Comparison of ENCODE assay signal across 9 cellular contexts in genomic region chr12:8026282-8026637, GRCh38. TPM values are rescaled to one million over a fixed set of nuclear protein-coding genes. Genes with fewer than 3 reads are reported as not detected.
A peak's percentile ranks its signal among the peaks of the same experiment; 100 is the strongest.
DNase-seq lines count a peak whose midpoint lies in the region; ATAC-seq and TF ChIP-seq lines count a peak whose summit lies in the region.
"Had no signal": no experiment of that assay in that cellular context is flagged by ENCODE, and none has a peak within 500 bp of the region (broad histone marks: within the 10 kb centered on the region; RNA-seq: fewer than 3 reads in every experiment).

No MANE protein-coding gene starts in this region.

- H4K20me1 ChIP-seq in SU-DHL-6 (ENCODE audit: low read depth, low read length): no peaks in the 10 kb centered on the region

- H3K9me3 Mint-ChIP-seq in activated CD4-positive, alpha-beta T cell treated with anti-CD3 and anti-CD28 coated beads, Interleukin-2, amount 10 ng/mL, durations not matched to agents 24 days and 14 days: no peaks in the 10 kb centered on the region

- H3K27ac Mint-ChIP-seq in activated CD4-positive, alpha-beta T cell treated with anti-CD3 and anti-CD28 coated beads, Interleukin-2, amount 10 ng/mL, durations not matched to agents 24 days and 14 days: peak overlapping the region; percentile 100

- no peaks in the 10 kb centered on the region for H3K27me3 Mint-ChIP-seq in activated CD4-positive, alpha-beta T cell treated with anti-CD3 and anti-CD28 coated beads, Interleukin-2, amount 10 ng/mL, durations not matched to agents 24 days and 14 days

- no peak for TF ChIP-seq CTCF in SU-DHL-6 (IDR thresholded peaks at IDR 0.05; ENCODE audit: insufficient read depth, low read length, poor library complexity, severe bottlenecking)
- TF ChIP-seq CTCF in fibroblast of the aortic adventitia (IDR thresholded peaks at IDR 0.05; ENCODE audit: insufficient read depth, low read length): no peak
- TF ChIP-seq CTCF in prostate gland (IDR thresholded peaks at IDR 0.05): no peak

- peak overlapping the region; percentile 91 for H3K4me3 Mint-ChIP-seq in activated CD4-positive, alpha-beta T cell treated with anti-CD3 and anti-CD28 coated beads, Interleukin-2, amount 10 ng/mL, durations not matched to agents 24 days and 14 days

- H3K4me3 ChIP-seq in SU-DHL-6 (ENCODE audit: insufficient read depth, low read length, poor library complexity, severe bottlenecking) (peak overlapping the region; percentile 81), fibroblast of the aortic adventitia (ENCODE audit: low read depth, low read length) (peak overlapping the region; percentile 80), prostate gland (peak overlapping the region; percentile 54 to 68)

- H3K4me1 ChIP-seq in prostate gland (replicated peaks): no peaks in the 10 kb centered on the region

- H3K4me1 Mint-ChIP-seq in activated CD4-positive, alpha-beta T cell treated with anti-CD3 and anti-CD28 coated beads, Interleukin-2, amount 10 ng/mL, durations not matched to agents 24 days and 14 days: peaks cover 18% of the 10 kb centered on the region

- H3K27ac ChIP-seq in SU-DHL-6 (ENCODE audit: low read depth, low read length) (peak overlapping the region; percentile 65), prostate gland (peak overlapping the region; percentile 99 to 100)

- H3K9me3 ChIP-seq in SU-DHL-6 (ENCODE audit: insufficient read depth, low read length): no peaks in the 10 kb centered on the region
- H3K9me3 ChIP-seq in prostate gland: no peaks in the 10 kb centered on the region

- peaks cover 12% of the 10 kb centered on the region; the same call in 1 of the 2 replicates for H3F3A ChIP-seq in SU-DHL-6 (ENCODE audit: insufficient read depth)

- no peaks in the 10 kb centered on the region for H3K27me3 ChIP-seq in SU-DHL-6 (ENCODE audit: low read length)
- no peaks in the 10 kb centered on the region for H3K27me3 ChIP-seq in prostate gland (replicated peaks; ENCODE audit: insufficient read depth)

- under 1% methylated on average over 11 of the region's 11 CpGs for WGBS in prostate gland

- intact Hi-C loops in activated CD4-positive, alpha-beta T cell treated with anti-CD3 and anti-CD28 coated beads, Interleukin-2, amount 10 ng/mL, durations not matched to agents 24 days and 14 days (cut with micrococcal nuclease): loop anchor here (1.0 to 2.0 kb wide), 6 partner anchors 55 to 217 kb away; partner anchors contain the start of gene NECAP1
- intact Hi-C loops in prostate gland (cut with DNase I): loop anchor here (2.0 kb wide), 1 partner anchor 57 kb away; the partner anchor contains the start of gene NECAP1

- no peaks in the 10 kb centered on the region for H3K9me2 ChIP-seq in SU-DHL-6 (replicated peaks; ENCODE audit: insufficient read depth, low read length)

- H3K36me3 ChIP-seq in SU-DHL-6 (ENCODE audit: low read length): no peaks in the 10 kb centered on the region
- no peaks in the 10 kb centered on the region for H3K36me3 ChIP-seq in prostate gland

- peak overlapping the region; percentile 92 for H3K4me2 ChIP-seq in SU-DHL-6 (ENCODE audit: low read depth, low read length, poor library complexity, severe bottlenecking)

- peak overlapping the region; percentile 92 for H2AFZ ChIP-seq in SU-DHL-6 (ENCODE audit: low read depth, low read length, severe bottlenecking)

- DNase-seq in activated CD4-positive, alpha-beta T cell treated with anti-CD3 and anti-CD28 coated beads, Interleukin-2, amount 10 ng/mL, durations not matched to agents 24 days and 14 days: no peak
- DNase-seq in activated CD4-positive, alpha-beta T cell treated with anti-CD3 and anti-CD28 coated beads, Interleukin-2, amount 50 U/mL, for 4 hours: no peak
- DNase-seq in fibroblast of the aortic adventitia (ENCODE audit: low read depth): no peak
- no peak for DNase-seq in prostate gland (ENCODE audit: low spot score)
- no peak for DNase-seq in DMS 273 (lab: John Stamatoyannopoulos, UW; ENCODE audit: unreplicated experiment)
- no peak for DNase-seq in T1000 (lab: John Stamatoyannopoulos, UW)

- peak overlapping the region; percentile 77 for H3K9ac ChIP-seq in SU-DHL-6 (ENCODE audit: low read length)

- no peaks in the 10 kb centered on the region for H3K79me2 ChIP-seq in SU-DHL-6 (ENCODE audit: insufficient read depth, low read length)

- TF ChIP-seq POLR2A in prostate gland (IDR thresholded peaks at IDR 0.05): no peak

- peak; percentile 17 for ATAC-seq in HG02852 (IDR thresholded peaks at IDR 0.05; ENCODE audit: unreplicated experiment)

- H3K36me3 Mint-ChIP-seq in activated CD4-positive, alpha-beta T cell treated with anti-CD3 and anti-CD28 coated beads, Interleukin-2, amount 10 ng/mL, durations not matched to agents 24 days and 14 days (ENCODE audit: low read depth): peaks cover 6% of the 10 kb centered on the region

RNA-seq across cellular contexts. Expression of gene FOXJ2, which starts 6.3 kb away (rescaled TPM):
- total RNA-seq in activated CD4-positive, alpha-beta T cell treated with anti-CD3 and anti-CD28 coated beads, Interleukin-2, amount 10 ng/mL, durations not matched to agents 24 days and 14 days: 18.5 and 18.6 TPM in 2 replicates
- total RNA-seq in fibroblast of the aortic adventitia (ENCODE audit: low replicate concordance) (7.8 and 13.8 TPM in 2 replicates), prostate gland (10 to 100 TPM; 15.4 to 27.8 TPM)

RNA-seq across cellular contexts. Expression of gene C3AR1, which starts 39.9 kb away (rescaled TPM):
- 0.56 and 0.73 TPM in 2 replicates for total RNA-seq in activated CD4-positive, alpha-beta T cell treated with anti-CD3 and anti-CD28 coated beads, Interleukin-2, amount 10 ng/mL, durations not matched to agents 24 days and 14 days
- total RNA-seq in fibroblast of the aortic adventitia (ENCODE audit: low replicate concordance) (0.18 TPM in 1 of 2 replicates, not detected in the other), prostate gland (1 to 10 TPM; 1.5 to 3.4 TPM)
- total RNA-seq: lung microvascular endothelial cell had no signal

RNA-seq across cellular contexts. Expression of gene NECAP1, which starts 55.8 kb away (rescaled TPM):
- 34.8 and 36.2 TPM in 2 replicates for total RNA-seq in activated CD4-positive, alpha-beta T cell treated with anti-CD3 and anti-CD28 coated beads, Interleukin-2, amount 10 ng/mL, durations not matched to agents 24 days and 14 days
- total RNA-seq in fibroblast of the aortic adventitia (ENCODE audit: low replicate concordance): 18.8 and 63.4 TPM in 2 replicates
- total RNA-seq in prostate gland: 10 to 100 TPM; 52.0 to 60.2 TPM
